In genomic region chr7:47609803-47610452, GRCh38 we compare ENCODE assay signal across 11 cellular contexts. TPM values are rescaled to one million over a fixed set of nuclear protein-coding genes. Genes with fewer than 3 reads are reported as not detected.
DNase-seq lines count a peak whose midpoint lies in the region; ATAC-seq and TF ChIP-seq lines count a peak whose summit lies in the region.
"Had no signal": no experiment of that assay in that cellular context is flagged by ENCODE, and none has a peak within 500 bp of the region (broad histone marks: within the 10 kb centered on the region; RNA-seq: fewer than 3 reads in every experiment).

No MANE protein-coding gene starts in this region.

- TF ChIP-seq EP300 in transverse colon (IDR thresholded peaks at IDR 0.05; ENCODE audit: low read depth): no peak

- TF ChIP-seq CTCF in Panc1 (IDR thresholded peaks at IDR 0.05) (no peak), fibroblast of villous mesenchyme (IDR thresholded peaks at IDR 0.05; ENCODE audit: insufficient read depth, low read depth, low read length) (no peak), nephron progenitor cell (IDR thresholded peaks at IDR 0.05) (no peak), transverse colon (IDR thresholded peaks at IDR 0.05) (no peak)

- no peaks in the 10 kb centered on the region for H3K9me3 Mint-ChIP-seq in nephron progenitor cell

- intact Hi-C loops in Panc1 (cut with micrococcal nuclease; ENCODE audit: unreplicated experiment) (no loop called here), transverse colon (cut with DNase I; ENCODE audit: low total_unique reads) (no loop called here)

- H3K27me3 Mint-ChIP-seq in nephron progenitor cell (ENCODE audit: low read depth, poor library complexity): peaks cover 26% of the 10 kb centered on the region

- DNase-seq in Panc1 (ENCODE audit: low read depth, low spot score) (no peak), fibroblast of villous mesenchyme (ENCODE audit: low read depth) (peak; percentile 97), nephron progenitor cell (no peak), transverse colon (no peak), NCI-H2171 (lab: John Stamatoyannopoulos, UW) (no peak)
- no peak for DNase-seq in activated CD4-positive, CD25-positive, alpha-beta regulatory T cell treated with anti-CD3 and anti-CD28 coated beads, Interleukin-2, amount 50 U/mL, for 72 hours
- DNase-seq: activated T-cell treated with anti-CD3 and anti-CD28 coated beads for 4 hours, Calu3, erythroblast, NCI-H2171 treated with DMSO at 0.1 percent for 48 hours had no signal

- peak overlapping the region; percentile 64 for H3K27ac Mint-ChIP-seq in nephron progenitor cell

- no peak for TF ChIP-seq POLR2A in transverse colon (IDR thresholded peaks at IDR 0.05)

- POLR2A ChIA-PET in Panc1 (lab: Charles Lee): interaction anchor here (0.5 to 1.9 kb wide), 5 partner anchors 8 to 46 kb away, joined by 3 to 9 read pairs (median 5); partner anchors contain the start of gene TNS3

- in situ Hi-C loops in Panc1 (cut with HindIII; ENCODE audit: low pct_unique_long_range_greater_than_20kb, low sequenced_read_pairs) (no loop called here), transverse colon (cut with MboI; ENCODE audit: low pct_ligation_motif_present in 1 of 4, low pct_unique_long_range_greater_than_20kb in 1 of 4, low sequenced_read_pairs in 3 of 4) (loop anchor here in 1 of 4 donors (25.0 kb wide), 1 partner anchor 202 kb away; no protein-coding TSS in a partner anchor)

- H3K4me3 ChIP-seq in Panc1 (ENCODE audit: low read depth in 2 of 2, low read length in 2 of 2) (no peak overlapping the region), fibroblast of villous mesenchyme (ENCODE audit: low read depth, low read length) (peak overlapping the region; percentile 7), transverse colon (no peak overlapping the region)

- H3K36me3 ChIP-seq in Panc1 (ENCODE audit: control insufficient read depth, insufficient read depth, low read length) (no peaks in the 10 kb centered on the region), transverse colon (no peaks in the 10 kb centered on the region)

- H3K27ac ChIP-seq in Panc1 (ENCODE audit: low read length): peak overlapping the region; percentile 100
- peak overlapping the region; percentile 64 to 81 (median 78) for H3K27ac ChIP-seq in transverse colon

- H3K27me3 ChIP-seq in Panc1 (ENCODE audit: control insufficient read depth, insufficient read depth, low read length) (no peaks in the 10 kb centered on the region), transverse colon (no peaks in the 10 kb centered on the region)

- H3K36me3 Mint-ChIP-seq in nephron progenitor cell (ENCODE audit: low read depth): no peaks in the 10 kb centered on the region

- peak; percentile 19 for ATAC-seq in Panc1
- no peak for ATAC-seq in GM21723 (IDR thresholded peaks at IDR 0.05; ENCODE audit: unreplicated experiment)

- BruUV-seq in Panc1 (replicated peaks; lab: Mats Ljungman, UMichigan): TSS peak; percentile 74

- peaks cover 30% of the 10 kb centered on the region for H3K4me1 Mint-ChIP-seq in nephron progenitor cell

- H3K9me3 ChIP-seq in Panc1 (ENCODE audit: control insufficient read depth, insufficient read depth, low read depth, low read length): no peaks in the 10 kb centered on the region
- H3K9me3 ChIP-seq in transverse colon: no peaks in the 10 kb centered on the region

- CTCF ChIA-PET in Panc1 (lab: Charles Lee): interaction anchor here (0.5 to 1.2 kb wide), 4 partner anchors 17 to 875 kb away, joined by 3 to 8 read pairs (median 4); no protein-coding TSS in a partner anchor

- peaks cover 64% of the 10 kb centered on the region for H3K4me1 ChIP-seq in Panc1 (ENCODE audit: control insufficient read depth, insufficient read depth, low read length)
- H3K4me1 ChIP-seq in transverse colon: peaks cover 18 to 37% (median 27%) of the 10 kb centered on the region in 4 donors

- H3K4me3 Mint-ChIP-seq in nephron progenitor cell: no peak overlapping the region

- 79 to 84% methylated on average over 5 to 16 of the region's 16 CpGs for WGBS in transverse colon (ENCODE audit: low coverage in 1 of 2), 2 donors

RNA-seq across cellular contexts. Expression of gene TNS3, which starts 28.0 kb away (rescaled TPM):
- total RNA-seq in Panc1 (2021; ENCODE audit: unreplicated experiment): 533 TPM
- 322 TPM for polyA plus RNA-seq in Panc1 (2012; ENCODE audit: insufficient read length)
- total RNA-seq in fibroblast of villous mesenchyme: 120 and 202 TPM in 2 replicates
- 100 to 1,000 TPM in 1 of 4 donors, 10 to 100 TPM in 3; 58.5 to 104 (median 72.7) TPM for total RNA-seq in transverse colon
